In genomic region chr4:70705856-70706461, GRCh38 we compare ENCODE assay signal across 8 cellular contexts.
DNase-seq lines count a peak whose midpoint lies in the region; TF ChIP-seq lines count a peak whose summit lies in the region.

No MANE protein-coding gene starts in this region.

- peak overlapping the region; percentile 67 for H3K4me2 ChIP-seq in parathyroid adenoma (ENCODE audit: low read length)

- H3K79me2 ChIP-seq in parathyroid adenoma, result peaks cover 3% of the 10 kb centered on the region

- no peaks in the 10 kb centered on the region for H3K27me3 Mint-ChIP-seq in activated T-cell treated with anti-CD3 and anti-CD28 coated beads, Interleukin-2, amount 50 U/mL, for 24 hours

- H2AFZ ChIP-seq in parathyroid adenoma, result peak overlapping the region; percentile 95

- peaks cover 5% of the 10 kb centered on the region for H3K36me3 Mint-ChIP-seq in activated T-cell treated with anti-CD3 and anti-CD28 coated beads, Interleukin-2, amount 50 U/mL, for 24 hours (ENCODE audit: low read depth)

- H3K27me3 ChIP-seq in parathyroid adenoma (ENCODE audit: control insufficient read depth, insufficient read depth, low read length), result no peaks in the 10 kb centered on the region

- H3K4me1 Mint-ChIP-seq in activated T-cell treated with anti-CD3 and anti-CD28 coated beads, Interleukin-2, amount 50 U/mL, for 24 hours (ENCODE audit: low read depth), result peaks cover 32% of the 10 kb centered on the region

- no peak for DNase-seq in activated T-cell treated with anti-CD3 and anti-CD28 coated beads, Interleukin-2, amount 50 U/mL, for 24 hours
- no peak for DNase-seq in activated T-cell treated with anti-CD3 and anti-CD28 coated beads, Interleukin-2, amount 50 U/mL, for 48 hours
- DNase-seq in SK-N-MC (ENCODE audit: low read depth, low spot score), result no peak
- DNase-seq in foreskin fibroblast, result no peak
- no peak for DNase-seq in iPS-NIHi11 (ENCODE audit: low spot score)
- no peak for DNase-seq in NCI-H1048 (lab: John Stamatoyannopoulos, UW)
- no peak for DNase-seq in T-helper 9 cell

- no peaks in the 10 kb centered on the region for H3K9me3 Mint-ChIP-seq in activated T-cell treated with anti-CD3 and anti-CD28 coated beads, Interleukin-2, amount 50 U/mL, for 24 hours

- H3K9ac ChIP-seq in SK-N-MC (ENCODE audit: insufficient read length) (peak overlapping the region; percentile 82), parathyroid adenoma (peak overlapping the region; percentile 37)

- H3K27ac ChIP-seq in SK-N-MC (peak overlapping the region; percentile 66), parathyroid adenoma (peak overlapping the region; percentile 91)

- no peaks in the 10 kb centered on the region for H3K36me3 ChIP-seq in SK-N-MC (ENCODE audit: insufficient read depth, low read length)
- no peaks in the 10 kb centered on the region for H3K36me3 ChIP-seq in parathyroid adenoma (ENCODE audit: control insufficient read depth, insufficient read depth, low read length)

- no peak for TF ChIP-seq CTCF in foreskin fibroblast (IDR thresholded peaks at IDR 0.05; ENCODE audit: low read depth, low read length)
- no peak for TF ChIP-seq CTCF in parathyroid adenoma (IDR thresholded peaks at IDR 0.05)

- H3K9me3 ChIP-seq in SK-N-MC (ENCODE audit: low read depth, low read length) (no peaks in the 10 kb centered on the region), parathyroid adenoma (ENCODE audit: control insufficient read depth, low read length) (no peaks in the 10 kb centered on the region)

- H3K27ac Mint-ChIP-seq in activated T-cell treated with anti-CD3 and anti-CD28 coated beads, Interleukin-2, amount 50 U/mL, for 24 hours, result peak overlapping the region; percentile 94

- H3K4me3 ChIP-seq in SK-N-MC, result peak overlapping the region; percentile 88
- peak overlapping the region; percentile 63 to 70 for H3K4me3 ChIP-seq in foreskin fibroblast (ENCODE audit: low read depth in 1 of 2, low read length in 2 of 2)
- H3K4me3 ChIP-seq in parathyroid adenoma (ENCODE audit: low read depth, low read length), result peak overlapping the region; percentile 58

- peak overlapping the region; percentile 88 for H3K4me3 Mint-ChIP-seq in activated T-cell treated with anti-CD3 and anti-CD28 coated beads, Interleukin-2, amount 50 U/mL, for 24 hours

- H3K4me1 ChIP-seq in parathyroid adenoma, result peaks cover 9% of the 10 kb centered on the region
